Comparison of ENCODE assay signal across 8 cellular contexts in the genomic region with DNA sequence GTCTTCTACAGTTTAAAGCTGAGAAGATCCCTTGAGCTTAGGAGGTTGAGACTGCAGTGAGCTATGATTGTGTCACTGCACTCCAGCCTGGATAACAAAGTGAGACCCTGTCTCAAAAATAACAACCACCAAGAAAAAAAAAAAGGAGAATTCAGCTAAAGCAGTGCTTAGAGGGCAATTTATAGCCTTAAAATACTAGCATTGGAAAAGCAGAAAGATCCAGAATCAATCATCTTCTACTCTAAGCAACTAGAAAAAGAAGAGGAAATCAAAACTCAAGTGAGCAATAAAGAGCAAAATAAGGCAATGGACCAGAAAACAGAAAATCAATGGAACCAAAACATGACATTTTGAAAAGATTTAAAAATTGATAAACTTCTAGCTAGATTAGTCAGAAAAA. TPM values are rescaled to one million over a fixed set of nuclear protein-coding genes. Genes with fewer than 3 reads are reported as not detected.
DNase-seq lines count a peak whose midpoint lies in the region; ATAC-seq and TF ChIP-seq lines count a peak whose summit lies in the region.

No MANE protein-coding gene starts in this region.

- H3K4me3 ChIP-seq in GM12864 (ENCODE audit: low read depth, low read length) = peak overlapping the region; percentile 46; the same call in 1 of the 2 replicates
- H3K4me3 ChIP-seq in Peyer's patch = peak overlapping the region; percentile 82 to 99 (median 92)
- peak overlapping the region; percentile 81 to 100 (median 96) for H3K4me3 ChIP-seq in esophagus muscularis mucosa
- H3K4me3 ChIP-seq in rectal smooth muscle tissue (ENCODE audit: low read length) = peak overlapping the region; percentile 70

- ATAC-seq in GM21619 (IDR thresholded peaks at IDR 0.05; ENCODE audit: unreplicated experiment) (no peak), GM18870 (IDR thresholded peaks at IDR 0.05; ENCODE audit: unreplicated experiment) (no peak)

- peak overlapping the region in 3 of 4 donors; percentile 92 to 98 (median 93) for H3K27ac ChIP-seq in Peyer's patch
- peak overlapping the region; percentile 92 to 99 (median 98) for H3K27ac ChIP-seq in esophagus muscularis mucosa (replicated peaks in 1 of 4)
- H3K27ac ChIP-seq in rectal smooth muscle tissue (ENCODE audit: low read depth, low read length) = peak overlapping the region; percentile 53

- H3K27me3 ChIP-seq in Peyer's patch (no peaks in the 10 kb centered on the region), esophagus muscularis mucosa (no peaks in the 10 kb centered on the region), rectal smooth muscle tissue (ENCODE audit: control insufficient read depth, insufficient read depth, low read length) (no peaks in the 10 kb centered on the region)

- no peak for TF ChIP-seq EP300 in esophagus muscularis mucosa (IDR thresholded peaks at IDR 0.05)

- intact Hi-C loops in esophagus muscularis mucosa (cut with DNase I) = loop anchor here (5.0 kb wide), 2 partner anchors 71 to 79 kb away; partner anchors contain the start of genes SEPSECS and ZCCHC4

- TF ChIP-seq CTCF in GM12864 (IDR thresholded peaks at IDR 0.05; ENCODE audit: low read depth, low read length, missing control alignments) (no peak), Peyer's patch (IDR thresholded peaks at IDR 0.05) (no peak), esophagus muscularis mucosa (IDR thresholded peaks at IDR 0.05) (no peak)

- DNase-seq in GM12864 (ENCODE audit: low read depth) = no peak
- DNase-seq in Peyer's patch = no peak
- no peak for DNase-seq in esophagus muscularis mucosa (ENCODE audit: extremely low spot score)
- DNase-seq in AG20443 (ENCODE audit: low spot score) = no peak
- DNase-seq in GM19240 (ENCODE audit: insufficient read length, low spot score) = no peak

- TF ChIP-seq POLR2A in Peyer's patch (IDR thresholded peaks at IDR 0.05) (no peak), esophagus muscularis mucosa (IDR thresholded peaks at IDR 0.05; ENCODE audit: low read depth) (no peak)

- no peak overlapping the region for H3K9ac ChIP-seq in rectal smooth muscle tissue (ENCODE audit: low read length)

- H3K4me1 ChIP-seq in Peyer's patch (peaks cover 0 to 5% (median 0%) of the 10 kb centered on the region in 4 donors), esophagus muscularis mucosa (peaks cover 8 to 17% (median 14%) of the 10 kb centered on the region in 4 donors), rectal smooth muscle tissue (ENCODE audit: control insufficient read depth, insufficient read depth, low read length) (peaks cover 4% of the 10 kb centered on the region)

- H3K36me3 ChIP-seq in Peyer's patch (no peaks in the 10 kb centered on the region), esophagus muscularis mucosa (no peaks in the 10 kb centered on the region), rectal smooth muscle tissue (ENCODE audit: control insufficient read depth, insufficient read depth, low read length) (no peaks in the 10 kb centered on the region)

- no peaks in the 10 kb centered on the region for H3K9me3 ChIP-seq in Peyer's patch
- peaks cover 0 to 10% (median 6%) of the 10 kb centered on the region in 4 donors for H3K9me3 ChIP-seq in esophagus muscularis mucosa

RNA-seq across cellular contexts. Expression of gene PI4K2B, which starts 0.6 kb away (rescaled TPM):
- 10 to 100 TPM; 16.5 to 68.0 (median 36.3) TPM for total RNA-seq in Peyer's patch
- 10 to 100 TPM in 3 of 4 donors, 1 to 10 TPM in 1; 9.0 to 16.2 (median 12.9) TPM for total RNA-seq in esophagus muscularis mucosa

Comparison
In these comparisons a context has a peak if more than half of its experiments do, and no peak if none do; other contexts are left out.
1. H3K4me3 ChIP-seq: peak in every context shown above with its lines; median percentile 96 in esophagus muscularis mucosa; 92 in Peyer's patch; 70 in rectal smooth muscle tissue; 46 in GM12864.